In genomic region chr6:10310826-10311225, GRCh38 we compare ENCODE assay signal across 1 cellular context.
TF ChIP-seq lines count a peak whose summit lies in the region.

No MANE protein-coding gene starts in this region.

TF ChIP-seq in HCT116, 20 proteins besides CTCF, POLR2A, EP300 and RAD21 (continued from another document):
- TF ChIP-seq REST (IDR thresholded peaks at IDR 0.05; ENCODE audit: low read depth) (no peak), EZH2 (IDR thresholded peaks at IDR 0.05) (no peak), SRF (IDR thresholded peaks at IDR 0.05; ENCODE audit: low read depth) (no peak), ZNF274 (IDR thresholded peaks at IDR 0.05; ENCODE audit: low read depth, low read length) (no peak)
TF ChIP-seq in HCT116: peak in this region for 5.
